In the genomic region with DNA sequence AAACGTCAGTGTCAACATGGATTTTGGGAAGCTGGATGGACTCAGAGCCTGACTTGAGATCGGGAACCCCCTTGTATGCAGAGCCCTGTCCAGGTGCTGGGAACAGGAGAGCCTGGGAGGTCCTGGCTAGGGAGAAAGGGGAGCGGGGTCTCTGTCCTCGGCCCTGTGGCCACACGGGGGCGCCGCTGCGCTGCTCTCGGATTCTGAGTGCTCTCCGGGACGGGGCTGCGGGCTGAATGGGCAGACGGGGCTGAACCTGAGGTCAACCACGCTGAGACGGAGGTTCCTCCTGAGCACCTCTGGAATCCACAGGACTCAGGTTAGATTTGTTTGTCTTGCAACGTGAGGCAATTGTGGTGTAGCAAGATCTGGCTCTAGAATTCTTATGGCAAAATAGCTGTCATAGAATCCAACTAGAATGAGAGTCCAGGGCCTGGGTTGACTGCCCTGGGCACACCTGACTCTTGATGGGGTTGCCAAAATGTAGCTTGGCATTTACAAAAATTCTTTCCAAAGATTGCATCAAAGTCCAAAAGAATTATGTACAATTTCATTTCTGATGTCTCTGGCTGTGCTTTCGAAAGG, we compare ENCODE assay signal across 9 cellular contexts. TPM values are rescaled to one million over a fixed set of nuclear protein-coding genes. Genes with fewer than 3 reads are reported as not detected.
DNase-seq lines count a peak whose midpoint lies in the region; ATAC-seq and TF ChIP-seq lines count a peak whose summit lies in the region.
"Had no signal": no experiment of that assay in that cellular context is flagged by ENCODE, and none has a peak within 500 bp of the region (broad histone marks: within the 10 kb centered on the region; RNA-seq: fewer than 3 reads in every experiment).

No MANE protein-coding gene starts in this region.

- TF ChIP-seq CTCF in Calu3 (IDR thresholded peaks at IDR 0.05; ENCODE audit: unreplicated experiment): peak; percentile 89
- peak; percentile 52; the same call in 1 of the 2 replicates for TF ChIP-seq CTCF in KMS-11 (conservative IDR thresholded peaks at IDR 0.05; ENCODE audit: low read depth, low read length)
- peak; percentile 81 for TF ChIP-seq CTCF in natural killer cell (IDR thresholded peaks at IDR 0.05)
- TF ChIP-seq CTCF in tibial artery (IDR thresholded peaks at IDR 0.05): peak; percentile 58 to 71

- H2AFZ ChIP-seq in KMS-11 (ENCODE audit: low read depth): no peak overlapping the region

- H3K27ac Mint-ChIP-seq in Calu3 (ENCODE audit: unreplicated experiment) (no peak overlapping the region), natural killer cell (no peak overlapping the region)

- H3K4me1 ChIP-seq in KMS-11 (ENCODE audit: low read depth, poor library complexity, severe bottlenecking) (no peaks in the 10 kb centered on the region), tibial artery (no peaks in the 10 kb centered on the region)

- BruUV-seq in Calu3 (replicated peaks; lab: Mats Ljungman, UMichigan): no TSS peak

- H3K36me3 Mint-ChIP-seq in Calu3 (ENCODE audit: insufficient read depth, unreplicated experiment) (no peaks in the 10 kb centered on the region), natural killer cell (no peaks in the 10 kb centered on the region)

- ATAC-seq in natural killer cell (peak; percentile 70 to 75 (median 75)), HG03571 (IDR thresholded peaks at IDR 0.05; ENCODE audit: unreplicated experiment) (no peak), HG02588 (IDR thresholded peaks at IDR 0.05; ENCODE audit: unreplicated experiment) (no peak)

- H3K9me3 Mint-ChIP-seq in Calu3 (ENCODE audit: low read depth, unreplicated experiment) (no peaks in the 10 kb centered on the region), natural killer cell (no peaks in the 10 kb centered on the region)

- no peak overlapping the region for H3K4me2 ChIP-seq in KMS-11

- intact Hi-C loops in Calu3 (cut with micrococcal nuclease; ENCODE audit: unreplicated experiment) (no loop called here), natural killer cell (cut with micrococcal nuclease) (loop anchor here (1.0 to 10.0 kb wide), 3 partner anchors 51 to 262 kb away; no protein-coding TSS in a partner anchor), tibial artery (cut with DNase I; ENCODE audit: low total_unique reads) (loop anchor here (10.0 kb wide), 1 partner anchor 52 kb away; no protein-coding TSS in a partner anchor)

- H3K9me3 ChIP-seq in tibial artery: no peaks in the 10 kb centered on the region

- no peak overlapping the region for H3K9ac ChIP-seq in KMS-11

- no peak overlapping the region for H3K27ac ChIP-seq in KMS-11
- no peak overlapping the region for H3K27ac ChIP-seq in tibial artery

- no peaks in the 10 kb centered on the region for H3K4me1 Mint-ChIP-seq in Calu3 (ENCODE audit: low read depth, unreplicated experiment)
- H3K4me1 Mint-ChIP-seq in natural killer cell: peaks cover 28 to 37% of the 10 kb centered on the region in 2 donors

- peaks cover 41% of the 10 kb centered on the region for H3K27me3 Mint-ChIP-seq in Calu3 (ENCODE audit: unreplicated experiment)
- H3K27me3 Mint-ChIP-seq in natural killer cell (ENCODE audit: low read depth in 2 of 2): peaks cover 10 to 20% of the 10 kb centered on the region in 2 donors

- H3K79me2 ChIP-seq in KMS-11 (ENCODE audit: insufficient read depth, low read depth): no peaks in the 10 kb centered on the region

- peak; percentile 91 for DNase-seq in Calu3
- DNase-seq in activated CD4-positive, alpha-beta T cell treated with anti-CD3 and anti-CD28 coated beads for 4 hours: peak; percentile 76 to 84
- peak; percentile 77 for DNase-seq in effector CD8-positive, alpha-beta T cell (lab: John Stamatoyannopoulos, UW)
- peak; percentile 73 for DNase-seq in natural killer cell
- DNase-seq in tibial artery: peak in 1 of 2 donors; percentile 61

- H3K4me3 Mint-ChIP-seq in Calu3 (ENCODE audit: low read depth, unreplicated experiment) (no peak overlapping the region), natural killer cell (no peak overlapping the region)

- H3K36me3 ChIP-seq in KMS-11 (ENCODE audit: insufficient read depth) (no peaks in the 10 kb centered on the region), tibial artery (no peaks in the 10 kb centered on the region)

- CTCF ChIA-PET in Calu3 (lab: Charles Lee): interaction anchor here (0.9 to 1.2 kb wide), 5 partner anchors 9 to 263 kb away, joined by 3 to 6 read pairs (median 3); no protein-coding TSS in a partner anchor

- no peaks in the 10 kb centered on the region for H4K20me1 ChIP-seq in KMS-11 (ENCODE audit: insufficient read depth)

- H3K27me3 ChIP-seq in KMS-11 (ENCODE audit: insufficient read depth, low read depth): no peaks in the 10 kb centered on the region
- H3K27me3 ChIP-seq in tibial artery: peaks cover 0 to 24% of the 10 kb centered on the region in 2 donors

- H3K4me3 ChIP-seq in KMS-11 (IDR thresholded peaks at IDR 0.05; ENCODE audit: insufficient read depth, low read depth, low read length) (no peak overlapping the region), tibial artery (no peak overlapping the region)

RNA-seq across cellular contexts. Expression of gene HLA-F, which starts 20.6 kb away (rescaled TPM):
- total RNA-seq in Calu3 (2022) (57.9 and 119 TPM in 2 replicates), natural killer cell (1,000 to 10,000 TPM; 1,031 to 1,621 (median 1,125) TPM)

RNA-seq across cellular contexts. Expression of gene ZFP57, which starts 21.7 kb away (rescaled TPM):
- total RNA-seq in Calu3 (2022) (0.83 TPM in 1 of 2 replicates, not detected in the other), natural killer cell (10 to 100 TPM in 1 of 3 donors, 1 to 10 TPM in 1, not detected in 1; 2.9 to 12.8 TPM)
- total RNA-seq: skeletal muscle tissue had no signal

RNA-seq across cellular contexts. Expression of gene MOG, which starts 45.7 kb away (rescaled TPM):
- total RNA-seq in Calu3 (2022) (not detected in 2 replicates), natural killer cell (not detected)
- total RNA-seq: skeletal muscle tissue had no signal

Comparison
In these comparisons a context has a peak if more than half of its experiments do, and no peak if none do; other contexts are left out.
1. ATAC-seq: peak in natural killer cell (3 of 3); none in HG03571 (single experiment) and HG02588 (single experiment).
2. Peak in every context shown above with its lines, with median percentiles within 50 percentile points of each other: CTCF ChIP-seq.